Comparison of ENCODE assay signal across 8 cellular contexts in the genomic region with DNA sequence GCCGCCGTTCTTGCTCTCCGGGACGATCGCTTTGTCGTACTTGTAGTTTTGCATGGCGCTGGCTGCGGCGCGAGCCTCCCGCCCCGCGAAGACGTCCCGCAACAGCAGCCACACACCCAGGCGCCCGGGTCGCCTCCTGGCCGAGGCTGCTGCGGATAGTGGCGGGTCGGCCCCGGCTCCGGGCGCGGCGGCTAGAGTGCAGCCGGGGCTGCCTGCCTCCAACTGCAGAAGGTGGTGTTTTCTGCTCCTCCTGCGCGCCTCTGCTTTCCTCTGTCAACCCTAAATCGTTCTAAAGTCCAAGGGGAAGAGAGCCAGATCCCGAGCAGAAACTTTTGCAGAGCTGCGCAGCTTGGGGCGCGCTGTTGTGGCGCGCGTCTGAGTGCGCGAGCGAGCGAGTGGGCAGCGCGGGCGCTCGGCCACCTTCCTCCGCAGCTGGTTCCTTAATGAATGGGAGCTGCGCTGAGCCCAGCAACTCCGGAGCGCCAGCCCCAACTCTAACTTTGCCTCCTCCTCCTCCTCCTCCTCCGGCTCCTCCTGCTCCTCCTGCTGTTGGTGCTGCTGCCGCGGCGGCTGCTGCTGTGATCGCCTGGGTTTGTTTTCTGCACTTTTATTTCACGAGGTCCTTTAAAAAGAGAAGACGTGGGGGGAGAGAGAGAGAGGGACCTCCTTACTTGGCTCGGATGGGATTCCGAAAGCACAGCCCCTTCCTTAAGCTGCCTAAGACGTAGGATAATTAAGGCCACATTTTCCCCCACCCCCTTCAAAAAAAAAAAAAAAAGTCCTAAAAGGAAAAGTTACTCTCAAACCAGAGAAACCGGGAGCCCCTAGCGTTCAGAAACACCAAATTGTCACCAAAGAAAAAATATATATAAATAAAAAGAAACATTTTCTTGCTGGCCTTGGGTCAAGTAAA. TPM values are rescaled to one million over a fixed set of nuclear protein-coding genes. Genes with fewer than 3 reads are reported as not detected.
A peak's percentile ranks its signal among the peaks of the same experiment; 100 is the strongest.
DNase-seq lines count a peak whose midpoint lies in the region; ATAC-seq and TF ChIP-seq lines count a peak whose summit lies in the region.

A gene (minus strand): TSS at position 601 of the 913 bp plus-strand sequence. CDS start 547 bp downstream, at position 54.

- TF ChIP-seq CTCF in neutrophil (IDR thresholded peaks at IDR 0.05), result no peak

- intact Hi-C loops in Right ventricle myocardium superior (cut with DNase I), result loop anchor here (5.0 kb wide), 2 partner anchors 72 to 167 kb away; no protein-coding TSS in a partner anchor

- H3K4me1 ChIP-seq in HAP-1, result peaks cover 16% of the 10 kb centered on the region
- peaks cover 48 to 49% of the 10 kb centered on the region in 2 experiments for H3K4me1 ChIP-seq in neutrophil (ENCODE audit: control insufficient read depth in 1 of 2, insufficient read depth in 1 of 2, low read depth in 1 of 2, low read length in 1 of 2)

- peak; percentile 73 for DNase-seq in D341Med (ENCODE audit: low spot score)
- DNase-seq in HAP-1 (ENCODE audit: low spot score in 2 of 2), result peak; percentile 79 to 86
- DNase-seq in NCI-H524 treated with DMSO at 0.1 percent for 48 hours (lab: John Stamatoyannopoulos, UW), result peak; percentile 61
- peak; percentile 89 for DNase-seq in amniotic epithelial cell (ENCODE audit: low read depth)
- peak; percentile 93 for DNase-seq in Right ventricle myocardium superior
- DNase-seq in cortex of kidney (lab: John Stamatoyannopoulos, UW), result no peak

- H3K36me3 ChIP-seq in HAP-1 (replicated peaks), result no peaks in the 10 kb centered on the region
- no peaks in the 10 kb centered on the region for H3K36me3 ChIP-seq in neutrophil

- H3K4me3 ChIP-seq in HAP-1 (peak within 1 kb of the TSS; percentile 68), neutrophil (ENCODE audit: low read depth in 1 of 2, low read length in 1 of 2) (peak within 1 kb of the TSS; percentile 74)

- H3K27me3 ChIP-seq in HAP-1 (ENCODE audit: low read depth) (no peaks in the 10 kb centered on the region), neutrophil (no peaks in the 10 kb centered on the region)

- in situ Hi-C loops in HAP-1 (cut with MboI; ENCODE audit: low sequenced_read_pairs), result loop anchor here (25.0 kb wide), 2 partner anchors 392 to 892 kb away; no protein-coding TSS in a partner anchor

- ATAC-seq in Right ventricle myocardium superior (ENCODE audit: poor library complexity), result peak; percentile 88
- no peak for ATAC-seq in HG03135 (IDR thresholded peaks at IDR 0.05; ENCODE audit: unreplicated experiment)

- peak within 1 kb of the TSS; percentile 59 for H3K27ac ChIP-seq in neutrophil

- H3K9me3 ChIP-seq in HAP-1 (no peaks in the 10 kb centered on the region), neutrophil (no peaks in the 10 kb centered on the region)

RNA-seq across cellular contexts. Expression of the gene that starts here (rescaled TPM):
- 117 TPM for total RNA-seq in Right ventricle myocardium superior
